In genomic region chr5:16812448-16812847, GRCh38 we compare ENCODE assay signal across 30 cellular contexts.
DNase-seq lines count a peak whose midpoint lies in the region; ATAC-seq, FAIRE-seq and TF ChIP-seq lines count a peak whose summit lies in the region.
"Had no signal": no experiment of that assay in that cellular context is flagged by ENCODE, and none has a peak within 500 bp of the region (broad histone marks: within the 10 kb centered on the region; RNA-seq: fewer than 3 reads in every experiment).

No MANE protein-coding gene starts in this region.

- in situ Hi-C loops in mammary epithelial cell (cut with MboI; ENCODE audit: low sequenced_read_pairs in 2 of 2), result no loop called here

- H3K4me2 ChIP-seq in mammary epithelial cell (ENCODE audit: insufficient read depth, low read depth, low read length) (no peak overlapping the region), fibroblast of lung (ENCODE audit: extremely low read depth, insufficient read depth, low read length) (no peak overlapping the region)
- H3K4me2 ChIP-seq: GM23338, SK-N-SH had no signal

- POLR2A ChIA-PET in MCF 10A (lab: Yijun Ruan, JAX), result no interaction called here

- H3K4me3 ChIP-seq in mammary epithelial cell (replicated peaks in 1 of 3; ENCODE audit: insufficient read depth in 1 of 3, low read depth in 2 of 3, low read length in 3 of 3) (no peak overlapping the region), fibroblast of lung (replicated peaks in 1 of 4; ENCODE audit: control extremely low read depth in 1 of 4, insufficient read depth in 1 of 4, low read depth in 3 of 4, low read length in 4 of 4) (no peak overlapping the region)
- H3K4me3 ChIP-seq: esophagus squamous epithelium, GM23338, lung, prostate gland, sigmoid colon, suprapubic skin had no signal

- H3K27ac ChIP-seq in mammary epithelial cell (ENCODE audit: insufficient read depth, low read depth, low read length) (no peak overlapping the region), fibroblast of lung (ENCODE audit: insufficient read depth, low read length) (peak overlapping the region; percentile 12)
- H3K27ac ChIP-seq: esophagus squamous epithelium, prostate gland, sigmoid colon, suprapubic skin had no signal

- H3K27me3 Mint-ChIP-seq in MCF 10A (ENCODE audit: insufficient read depth, unreplicated experiment) (no peaks in the 10 kb centered on the region), mesothelial cell of epicardium (ENCODE audit: low read depth) (no peaks in the 10 kb centered on the region)
- H3K27me3 Mint-ChIP-seq: CD4-positive, alpha-beta T cell; dendritic cell treated with granulocyte-macrophage colony-stimulating factor and Interleukin-4, amounts not matched to agents 40 ng/mL and 50 ng/mL, for 4 days; stimulated activated naive B cell treated with anti-CD40 and anti-IgM and Interleukin-4, amounts not matched to agents 10 μg/mL and 1 μg/mL and 100 μg/mL, for 72 hours had no signal

- WGBS in mammary epithelial cell (ENCODE audit: low coverage, missing lambda C conversion rate), result 98% methylated on average over 3 of the region's 3 CpGs

- peaks cover 35% of the 10 kb centered on the region for H3K4me1 Mint-ChIP-seq in MCF 10A (ENCODE audit: insufficient read depth, unreplicated experiment)
- H3K4me1 Mint-ChIP-seq in mesothelial cell of epicardium, result peaks cover 13% of the 10 kb centered on the region
- H3K4me1 Mint-ChIP-seq: stimulated activated naive B cell treated with anti-CD40 and anti-IgM and Interleukin-4, amounts not matched to agents 10 μg/mL and 1 μg/mL and 100 μg/mL, for 72 hours had no signal

- H2AFZ ChIP-seq in mammary epithelial cell (ENCODE audit: low read depth, low read length) (no peak overlapping the region), fibroblast of lung (ENCODE audit: low read length) (no peak overlapping the region)
- H2AFZ ChIP-seq: GM23338 had no signal

- intact Hi-C loops in MCF 10A (cut with micrococcal nuclease), result no loop called here
- intact Hi-C loops in mammary epithelial cell (cut with micrococcal nuclease), result no loop called here

- H3K27me3 ChIP-seq in mammary epithelial cell (ENCODE audit: insufficient read depth, low read length), result no peaks in the 10 kb centered on the region
- H3K27me3 ChIP-seq in fibroblast of lung (ENCODE audit: control insufficient read depth, insufficient read depth, low read length), result no peaks in the 10 kb centered on the region
- H3K27me3 ChIP-seq: esophagus squamous epithelium, sigmoid colon, suprapubic skin had no signal

- ATAC-seq in GM21528 (IDR thresholded peaks at IDR 0.05; ENCODE audit: low FRiP score, unreplicated experiment), result no peak
- ATAC-seq: stimulated activated naive B cell treated with anti-CD40 and anti-IgM and Interleukin-4, amounts not matched to agents 10 μg/mL and 1 μg/mL and 100 μg/mL, for 72 hours had no signal

- peaks cover 14% of the 10 kb centered on the region for H3K4me1 ChIP-seq in mammary epithelial cell (ENCODE audit: insufficient read depth, low read length)
- peaks cover 17% of the 10 kb centered on the region for H3K4me1 ChIP-seq in fibroblast of lung (ENCODE audit: control insufficient read depth, extremely low read depth, insufficient read depth, low read length)

- H3K9me3 ChIP-seq in mammary epithelial cell (replicated peaks; ENCODE audit: insufficient read depth, low read length) (no peaks in the 10 kb centered on the region), fibroblast of lung (ENCODE audit: control insufficient read depth, insufficient read depth, low read depth, low read length) (no peaks in the 10 kb centered on the region)
- H3K9me3 ChIP-seq: esophagus squamous epithelium, prostate gland, sigmoid colon, SK-N-SH, suprapubic skin had no signal

- H3K27ac Mint-ChIP-seq in MCF 10A (ENCODE audit: low read depth, unreplicated experiment), result peak overlapping the region; percentile 38
- peak overlapping the region; percentile 4 for H3K27ac Mint-ChIP-seq in mesothelial cell of epicardium
- H3K27ac Mint-ChIP-seq: activated naive CD8-positive, alpha-beta T cell; CD4-positive, alpha-beta T cell; dendritic cell treated with granulocyte-macrophage colony-stimulating factor and Interleukin-4, amounts not matched to agents 40 ng/mL and 50 ng/mL, for 4 days; endodermal cell; GM23338; stimulated activated naive B cell treated with anti-CD40 and anti-IgM and Interleukin-4, amounts not matched to agents 10 μg/mL and 1 μg/mL and 100 μg/mL, for 72 hours had no signal

- H3K4me3 Mint-ChIP-seq in MCF 10A (ENCODE audit: unreplicated experiment) (no peak overlapping the region), mesothelial cell of epicardium (no peak overlapping the region)
- H3K4me3 Mint-ChIP-seq: activated naive CD8-positive, alpha-beta T cell; CD4-positive, alpha-beta T cell; dendritic cell treated with granulocyte-macrophage colony-stimulating factor and Interleukin-4, amounts not matched to agents 40 ng/mL and 50 ng/mL, for 4 days; endodermal cell; GM23338; neural crest cell; stimulated activated naive B cell treated with anti-CD40 and anti-IgM and Interleukin-4, amounts not matched to agents 10 μg/mL and 1 μg/mL and 100 μg/mL, for 72 hours had no signal

- FAIRE-seq in urothelium cell line (lab: Jason Lieb, UNC), result peak; percentile 40
- FAIRE-seq: kidney had no signal

- no peak for TF ChIP-seq POLR2A in erythroblast (IDR thresholded peaks at IDR 0.05; ENCODE audit: low read length)

- H3K36me3 Mint-ChIP-seq in MCF 10A (ENCODE audit: insufficient read depth, unreplicated experiment) (peaks cover 12% of the 10 kb centered on the region), mesothelial cell of epicardium (peaks cover 13% of the 10 kb centered on the region)
- H3K36me3 Mint-ChIP-seq: activated naive CD8-positive, alpha-beta T cell; stimulated activated naive B cell treated with anti-CD40 and anti-IgM and Interleukin-4, amounts not matched to agents 10 μg/mL and 1 μg/mL and 100 μg/mL, for 72 hours had no signal

- H4K20me1 ChIP-seq in mammary epithelial cell (ENCODE audit: insufficient read depth, low read length) (peaks cover 3% of the 10 kb centered on the region), fibroblast of lung (ENCODE audit: control insufficient read depth, extremely low read depth, insufficient read depth, low read length) (no peaks in the 10 kb centered on the region)

- no TSS peak for BruUV-seq in MCF 10A (replicated peaks; lab: Mats Ljungman, UMichigan)
- BruUV-seq in mammary epithelial cell (replicated peaks; lab: Mats Ljungman, UMichigan), result no TSS peak

- dilution Hi-C loops in mammary epithelial cell (cut with HindIII; ENCODE audit: low sequenced_read_pairs), result no loop called here

- DNase-seq in MCF 10A (ENCODE audit: unreplicated experiment) (no peak), mammary epithelial cell (no peak), fibroblast of lung (ENCODE audit: low read depth in 2 of 2) (peak in 1 of 2 donors; percentile 26), mesothelial cell of epicardium (ENCODE audit: low spot score in 2 of 2, unreplicated experiment in 2 of 2) (no peak), urothelium cell line (ENCODE audit: low spot score) (no peak), erythroblast (lab: John Stamatoyannopoulos, UW) (no peak), COLO829 (ENCODE audit: low spot score) (no peak)
- DNase-seq: 8988T; activated T-cell treated with anti-CD3 and anti-CD28 coated beads for 4 hours; AML-193; CD4-positive, alpha-beta T cell; esophagus squamous epithelium; KBM-7; kidney; NCI-H1436; NCI-H446 treated with DMSO at 0.1 percent for 48 hours; sigmoid colon; SK-N-SH; stimulated activated CD4-positive, alpha-beta T cell treated with anti-CD3 and anti-CD28 coated beads, Interleukin-15, amount 100 ng/mL, for 24 hours; stimulated activated naive B cell treated with anti-CD40 and anti-IgM and Interleukin-4, amounts not matched to agents 10 μg/mL and 1 μg/mL and 100 μg/mL, for 72 hours; T-helper 2 cell had no signal

- H3K79me2 ChIP-seq in mammary epithelial cell (ENCODE audit: insufficient read depth, low read length) (peaks cover 86% of the 10 kb centered on the region), fibroblast of lung (ENCODE audit: control insufficient read depth, insufficient read depth, low read length) (peaks cover 50% of the 10 kb centered on the region)

- no peak overlapping the region for H3K9ac ChIP-seq in mammary epithelial cell (ENCODE audit: insufficient read depth, low read length)
- H3K9ac ChIP-seq in fibroblast of lung (ENCODE audit: insufficient read depth, low read length), result no peak overlapping the region
- H3K9ac ChIP-seq: SK-N-SH had no signal

- H3K9me3 Mint-ChIP-seq in MCF 10A (ENCODE audit: unreplicated experiment), result no peaks in the 10 kb centered on the region
- H3K9me3 Mint-ChIP-seq in mesothelial cell of epicardium, result no peaks in the 10 kb centered on the region
- H3K9me3 Mint-ChIP-seq: CD4-positive, alpha-beta T cell; dendritic cell treated with granulocyte-macrophage colony-stimulating factor and Interleukin-4, amounts not matched to agents 40 ng/mL and 50 ng/mL, for 4 days; endodermal cell; GM23338; neural crest cell; stimulated activated naive B cell treated with anti-CD40 and anti-IgM and Interleukin-4, amounts not matched to agents 10 μg/mL and 1 μg/mL and 100 μg/mL, for 72 hours had no signal

- CTCF ChIA-PET in MCF 10A (lab: Yijun Ruan, JAX) (interaction anchor here (0.5 to 1.8 kb wide), 8 partner anchors 14 to 993 kb away, joined by 3 to 14 read pairs (median 3); no protein-coding TSS in a partner anchor), mammary epithelial cell (lab: Charles Lee; ENCODE audit: low non-redundant PET) (no interaction called here)

- H3K36me3 ChIP-seq in mammary epithelial cell (ENCODE audit: insufficient read depth, low read length), result peaks cover 5% of the 10 kb centered on the region
- H3K36me3 ChIP-seq in fibroblast of lung (ENCODE audit: control insufficient read depth, insufficient read depth, low read length), result peaks cover 2% of the 10 kb centered on the region
- H3K36me3 ChIP-seq: prostate gland, sigmoid colon, suprapubic skin had no signal

- no peak for TF ChIP-seq CTCF in MCF 10A (IDR thresholded peaks at IDR 0.05; ENCODE audit: unreplicated experiment)
- no peak for TF ChIP-seq CTCF in mammary epithelial cell (conservative IDR thresholded peaks at IDR 0.05 in 1 of 2, IDR thresholded peaks at IDR 0.05 in 1 of 2; ENCODE audit: extremely low read depth in 1 of 2, insufficient read depth in 1 of 2, low read depth in 1 of 2, low read length in 2 of 2)
- TF ChIP-seq CTCF in fibroblast of lung (conservative IDR thresholded peaks at IDR 0.05 in 1 of 2, IDR thresholded peaks at IDR 0.05 in 1 of 2; ENCODE audit: low read depth in 1 of 2, low read length in 2 of 2), result no peak
- TF ChIP-seq CTCF in mesothelial cell of epicardium (IDR thresholded peaks at IDR 0.05; ENCODE audit: unreplicated experiment), result no peak
